Comparison of ENCODE assay signal across 1 cellular context in the genomic region with DNA sequence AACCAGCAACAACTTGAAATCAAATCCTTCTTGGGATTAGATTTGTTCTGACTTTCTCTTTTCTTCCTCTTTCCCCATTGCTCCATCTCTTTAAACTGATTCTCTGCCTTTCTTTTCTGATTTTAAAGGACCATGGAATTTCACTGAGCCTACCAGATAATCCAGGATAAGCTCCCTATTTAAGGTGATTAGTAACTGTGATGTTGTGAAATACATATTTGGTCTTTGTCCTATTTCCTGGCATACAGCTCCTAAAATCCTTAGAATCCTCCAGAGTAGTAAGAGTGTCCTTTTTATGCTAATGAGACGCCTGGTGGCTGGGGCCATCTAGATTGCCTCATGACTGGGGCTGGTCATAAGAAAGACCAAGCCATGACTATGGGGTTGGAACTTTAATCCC.
TF ChIP-seq lines count a peak whose summit lies in the region.

No MANE protein-coding gene starts in this region.

TF ChIP-seq in GM23338, 12 proteins besides CTCF, POLR2A, EP300 and RAD21 (continued from another document):
- TF ChIP-seq, protein P1, sequence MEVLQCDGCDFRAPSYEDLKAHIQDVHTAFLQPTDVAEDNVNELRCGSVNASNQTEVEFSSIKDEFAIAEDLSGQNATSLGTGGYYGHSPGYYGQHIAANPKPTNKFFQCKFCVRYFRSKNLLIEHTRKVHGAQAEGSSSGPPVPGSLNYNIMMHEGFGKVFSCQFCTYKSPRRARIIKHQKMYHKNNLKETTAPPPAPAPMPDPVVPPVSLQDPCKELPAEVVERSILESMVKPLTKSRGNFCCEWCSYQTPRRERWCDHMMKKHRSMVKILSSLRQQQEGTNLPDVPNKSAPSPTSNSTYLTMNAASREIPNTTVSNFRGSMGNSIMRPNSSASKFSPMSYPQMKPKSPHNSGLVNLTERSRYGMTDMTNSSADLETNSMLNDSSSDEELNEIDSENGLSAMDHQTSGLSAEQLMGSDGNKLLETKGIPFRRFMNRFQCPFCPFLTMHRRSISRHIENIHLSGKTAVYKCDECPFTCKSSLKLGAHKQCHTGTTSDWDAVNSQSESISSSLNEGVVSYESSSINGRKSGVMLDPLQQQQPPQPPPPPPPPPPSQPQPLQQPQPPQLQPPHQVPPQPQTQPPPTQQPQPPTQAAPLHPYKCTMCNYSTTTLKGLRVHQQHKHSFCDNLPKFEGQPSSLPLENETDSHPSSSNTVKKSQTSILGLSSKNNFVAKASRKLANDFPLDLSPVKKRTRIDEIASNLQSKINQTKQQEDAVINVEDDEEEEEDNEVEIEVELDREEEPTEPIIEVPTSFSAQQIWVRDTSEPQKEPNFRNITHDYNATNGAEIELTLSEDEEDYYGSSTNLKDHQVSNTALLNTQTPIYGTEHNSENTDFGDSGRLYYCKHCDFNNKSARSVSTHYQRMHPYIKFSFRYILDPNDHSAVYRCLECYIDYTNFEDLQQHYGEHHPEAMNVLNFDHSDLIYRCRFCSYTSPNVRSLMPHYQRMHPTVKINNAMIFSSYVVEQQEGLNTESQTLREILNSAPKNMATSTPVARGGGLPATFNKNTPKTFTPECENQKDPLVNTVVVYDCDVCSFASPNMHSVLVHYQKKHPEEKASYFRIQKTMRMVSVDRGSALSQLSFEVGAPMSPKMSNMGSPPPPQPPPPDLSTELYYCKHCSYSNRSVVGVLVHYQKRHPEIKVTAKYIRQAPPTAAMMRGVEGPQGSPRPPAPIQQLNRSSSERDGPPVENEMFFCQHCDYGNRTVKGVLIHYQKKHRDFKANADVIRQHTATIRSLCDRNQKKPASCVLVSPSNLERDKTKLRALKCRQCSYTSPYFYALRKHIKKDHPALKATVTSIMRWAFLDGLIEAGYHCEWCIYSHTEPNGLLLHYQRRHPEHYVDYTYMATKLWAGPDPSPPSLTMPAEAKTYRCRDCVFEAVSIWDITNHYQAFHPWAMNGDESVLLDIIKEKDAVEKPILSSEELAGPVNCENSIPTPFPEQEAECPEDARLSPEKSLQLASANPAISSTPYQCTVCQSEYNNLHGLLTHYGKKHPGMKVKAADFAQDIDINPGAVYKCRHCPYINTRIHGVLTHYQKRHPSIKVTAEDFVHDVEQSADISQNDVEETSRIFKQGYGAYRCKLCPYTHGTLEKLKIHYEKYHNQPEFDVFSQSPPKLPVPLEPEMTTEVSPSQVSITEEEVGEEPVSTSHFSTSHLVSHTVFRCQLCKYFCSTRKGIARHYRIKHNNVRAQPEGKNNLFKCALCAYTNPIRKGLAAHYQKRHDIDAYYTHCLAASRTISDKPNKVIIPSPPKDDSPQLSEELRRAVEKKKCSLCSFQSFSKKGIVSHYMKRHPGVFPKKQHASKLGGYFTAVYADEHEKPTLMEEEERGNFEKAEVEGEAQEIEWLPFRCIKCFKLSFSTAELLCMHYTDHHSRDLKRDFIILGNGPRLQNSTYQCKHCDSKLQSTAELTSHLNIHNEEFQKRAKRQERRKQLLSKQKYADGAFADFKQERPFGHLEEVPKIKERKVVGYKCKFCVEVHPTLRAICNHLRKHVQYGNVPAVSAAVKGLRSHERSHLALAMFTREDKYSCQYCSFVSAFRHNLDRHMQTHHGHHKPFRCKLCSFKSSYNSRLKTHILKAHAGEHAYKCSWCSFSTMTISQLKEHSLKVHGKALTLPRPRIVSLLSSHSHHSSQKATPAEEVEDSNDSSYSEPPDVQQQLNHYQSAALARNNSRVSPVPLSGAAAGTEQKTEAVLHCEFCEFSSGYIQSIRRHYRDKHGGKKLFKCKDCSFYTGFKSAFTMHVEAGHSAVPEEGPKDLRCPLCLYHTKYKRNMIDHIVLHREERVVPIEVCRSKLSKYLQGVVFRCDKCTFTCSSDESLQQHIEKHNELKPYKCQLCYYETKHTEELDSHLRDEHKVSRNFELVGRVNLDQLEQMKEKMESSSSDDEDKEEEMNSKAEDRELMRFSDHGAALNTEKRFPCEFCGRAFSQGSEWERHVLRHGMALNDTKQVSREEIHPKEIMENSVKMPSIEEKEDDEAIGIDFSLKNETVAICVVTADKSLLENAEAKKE (CRISPR knock-in tag; IDR thresholded peaks at IDR 0.05): no peak
- TF ChIP-seq JUNB (IDR thresholded peaks at IDR 0.05; ENCODE audit: unreplicated experiment): no peak
- no peak for TF ChIP-seq STAT1 (IDR thresholded peaks at IDR 0.05; ENCODE audit: unreplicated experiment)
- TF ChIP-seq CREB1 (CRISPR knock-in tag; IDR thresholded peaks at IDR 0.05; ENCODE audit: low read depth): no peak
- TF ChIP-seq, protein P2, sequence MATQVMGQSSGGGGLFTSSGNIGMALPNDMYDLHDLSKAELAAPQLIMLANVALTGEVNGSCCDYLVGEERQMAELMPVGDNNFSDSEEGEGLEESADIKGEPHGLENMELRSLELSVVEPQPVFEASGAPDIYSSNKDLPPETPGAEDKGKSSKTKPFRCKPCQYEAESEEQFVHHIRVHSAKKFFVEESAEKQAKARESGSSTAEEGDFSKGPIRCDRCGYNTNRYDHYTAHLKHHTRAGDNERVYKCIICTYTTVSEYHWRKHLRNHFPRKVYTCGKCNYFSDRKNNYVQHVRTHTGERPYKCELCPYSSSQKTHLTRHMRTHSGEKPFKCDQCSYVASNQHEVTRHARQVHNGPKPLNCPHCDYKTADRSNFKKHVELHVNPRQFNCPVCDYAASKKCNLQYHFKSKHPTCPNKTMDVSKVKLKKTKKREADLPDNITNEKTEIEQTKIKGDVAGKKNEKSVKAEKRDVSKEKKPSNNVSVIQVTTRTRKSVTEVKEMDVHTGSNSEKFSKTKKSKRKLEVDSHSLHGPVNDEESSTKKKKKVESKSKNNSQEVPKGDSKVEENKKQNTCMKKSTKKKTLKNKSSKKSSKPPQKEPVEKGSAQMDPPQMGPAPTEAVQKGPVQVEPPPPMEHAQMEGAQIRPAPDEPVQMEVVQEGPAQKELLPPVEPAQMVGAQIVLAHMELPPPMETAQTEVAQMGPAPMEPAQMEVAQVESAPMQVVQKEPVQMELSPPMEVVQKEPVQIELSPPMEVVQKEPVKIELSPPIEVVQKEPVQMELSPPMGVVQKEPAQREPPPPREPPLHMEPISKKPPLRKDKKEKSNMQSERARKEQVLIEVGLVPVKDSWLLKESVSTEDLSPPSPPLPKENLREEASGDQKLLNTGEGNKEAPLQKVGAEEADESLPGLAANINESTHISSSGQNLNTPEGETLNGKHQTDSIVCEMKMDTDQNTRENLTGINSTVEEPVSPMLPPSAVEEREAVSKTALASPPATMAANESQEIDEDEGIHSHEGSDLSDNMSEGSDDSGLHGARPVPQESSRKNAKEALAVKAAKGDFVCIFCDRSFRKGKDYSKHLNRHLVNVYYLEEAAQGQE (IDR thresholded peaks at IDR 0.05; ENCODE audit: unreplicated experiment): no peak
- no peak for TF ChIP-seq ZNF331 (CRISPR knock-in tag; IDR thresholded peaks at IDR 0.05; ENCODE audit: low read depth)
- no peak for TF ChIP-seq EZH2phosphoT487 (IDR thresholded peaks at IDR 0.05; ENCODE audit: unreplicated experiment)
- TF ChIP-seq POLR2AphosphoS5 (IDR thresholded peaks at IDR 0.05; ENCODE audit: low read depth): no peak
